Comparison of ENCODE assay signal across 17 cellular contexts in genomic region chr4:159366966-159367365, GRCh38.
DNase-seq lines count a peak whose midpoint lies in the region; ATAC-seq, FAIRE-seq and TF ChIP-seq lines count a peak whose summit lies in the region.
"Had no signal": no experiment of that assay in that cellular context is flagged by ENCODE, and none has a peak within 500 bp of the region (broad histone marks: within the 10 kb centered on the region; RNA-seq: fewer than 3 reads in every experiment).

No MANE protein-coding gene starts in this region.

- no peaks in the 10 kb centered on the region; a peak in 1 of 5 replicates for H3K4me1 ChIP-seq in K562 (replicated peaks in 1 of 2; ENCODE audit: control insufficient read depth in 2 of 2, insufficient read depth in 2 of 2, low read length in 2 of 2)
- H3K4me1 ChIP-seq: BE2C had no signal

- intact Hi-C loops in K562 (cut with micrococcal nuclease) = no loop called here

- H3K9ac ChIP-seq in K562 (ENCODE audit: insufficient read depth in 1 of 2, low read depth in 2 of 2, low read length in 2 of 2) = no peak overlapping the region
- H3K9ac ChIP-seq: KMS-11 had no signal

- no peak overlapping the region for H2AFZ ChIP-seq in K562 (ENCODE audit: low read depth, low read length)
- H2AFZ ChIP-seq: PC-9 had no signal

- no peak overlapping the region for H3K4me3 ChIP-seq in K562
- H3K4me3 ChIP-seq: PC-9 had no signal

- H3K9me1 ChIP-seq in K562 (ENCODE audit: control insufficient read depth, insufficient read depth, low read length) = no peaks in the 10 kb centered on the region

- H3K36me3 Mint-ChIP-seq in stimulated activated memory B cell treated with anti-CD40 and anti-IgM and Interleukin-4, amounts not matched to agents 10 μg/mL and 1 μg/mL and 100 μg/mL, for 72 hours = no peaks in the 10 kb centered on the region

- TF ChIP-seq EP300 in K562 (IDR thresholded peaks at IDR 0.05; ENCODE audit: low read length) = no peak

- WGBS in K562 (ENCODE audit: insufficient coverage, low coverage, missing lambda C conversion rate) = 0% methylated on average over 4 of the region's 4 CpGs

- peaks cover 14% of the 10 kb centered on the region for H3K4me1 Mint-ChIP-seq in stimulated activated memory B cell treated with anti-CD40 and anti-IgM and Interleukin-4, amounts not matched to agents 10 μg/mL and 1 μg/mL and 100 μg/mL, for 72 hours

- peaks cover 3 to 13% of the 10 kb centered on the region in 2 experiments; a peak in 3 of 5 replicates for H3K27me3 ChIP-seq in K562 (ENCODE audit: control insufficient read depth in 2 of 2, insufficient read depth in 2 of 2, low read length in 2 of 2)
- H3K27me3 ChIP-seq: adrenal gland, BE2C had no signal

- no peak for FAIRE-seq in K562 (lab: Jason Lieb, UNC)
- FAIRE-seq: kidney had no signal

- no peak overlapping the region for H3K27ac ChIP-seq in K562 (ENCODE audit: extremely low read depth, low read depth, low read length)
- H3K27ac ChIP-seq: adrenal gland, KMS-11, PC-9, VCaP had no signal

- BruUV-seq in K562 (replicated peaks; lab: Mats Ljungman, UMichigan) = no TSS peak

- DNase-seq in DMS114 treated with DMSO at 0.1 percent for 48 hours (lab: John Stamatoyannopoulos, UW; ENCODE audit: unreplicated experiment) = peak; percentile 55
- DNase-seq in LoVo (ENCODE audit: low spot score) = peak; percentile 27
- DNase-seq in K562 (ENCODE audit: extremely low read depth in 1 of 4, low spot score in 3 of 4) = peak in 1 of 4 experiments; percentile 11
- DNase-seq in lung microvascular endothelial cell (ENCODE audit: low read depth in 2 of 2) = peak; percentile 35 to 62
- no peak for DNase-seq in D341Med (ENCODE audit: low spot score)
- no peak for DNase-seq in NOMO-1 treated with dmso at 0.1 percent for 144 hours (lab: John Stamatoyannopoulos, UW; ENCODE audit: unreplicated experiment)
- DNase-seq: activated CD8-positive, alpha-beta memory T cell treated with anti-CD3 and anti-CD28 coated beads for 24 hours; BE2C; erythroblast; kidney; NCI-H510A treated with DMSO at 0.1 percent for 48 hours had no signal

- no peak overlapping the region for H3K4me3 Mint-ChIP-seq in stimulated activated memory B cell treated with anti-CD40 and anti-IgM and Interleukin-4, amounts not matched to agents 10 μg/mL and 1 μg/mL and 100 μg/mL, for 72 hours

- no peak overlapping the region for H3K4me2 ChIP-seq in K562 (ENCODE audit: insufficient read depth, low read length)
- H3K4me2 ChIP-seq: KMS-11, PC-9 had no signal

- no peaks in the 10 kb centered on the region for H4K20me1 ChIP-seq in K562 (replicated peaks; ENCODE audit: control insufficient read depth, insufficient read depth, low read length)

- H3K27ac Mint-ChIP-seq in stimulated activated memory B cell treated with anti-CD40 and anti-IgM and Interleukin-4, amounts not matched to agents 10 μg/mL and 1 μg/mL and 100 μg/mL, for 72 hours = no peak overlapping the region

- no peaks in the 10 kb centered on the region for H3K36me3 ChIP-seq in K562 (ENCODE audit: control insufficient read depth, insufficient read depth, low read length)
- H3K36me3 ChIP-seq: adrenal gland had no signal

- CTCF ChIA-PET in K562 (lab: Yijun Ruan, JAX; ENCODE audit: low intra/inter-chr PET ratio) = no interaction called here

- no peaks in the 10 kb centered on the region for H3K79me2 ChIP-seq in K562 (ENCODE audit: control insufficient read depth, insufficient read depth, low read length)

- no peak for TF ChIP-seq CTCF in K562 (IDR thresholded peaks at IDR 0.05 in 2 of 3, conservative IDR thresholded peaks at IDR 0.05 in 1 of 3; ENCODE audit: insufficient read depth in 2 of 3, low read depth in 1 of 3, low read length in 3 of 3)

- in situ Hi-C loops in K562 (cut with MboI) = no loop called here

- no peaks in the 10 kb centered on the region for H3K9me3 ChIP-seq in K562 (replicated peaks; ENCODE audit: control insufficient read depth, insufficient read depth, low read depth, low read length)
- H3K9me3 ChIP-seq: adrenal gland, BE2C had no signal

- TF ChIP-seq POLR2A in K562 (conservative IDR thresholded peaks at IDR 0.05) = no peak

- H3K9me3 Mint-ChIP-seq in stimulated activated memory B cell treated with anti-CD40 and anti-IgM and Interleukin-4, amounts not matched to agents 10 μg/mL and 1 μg/mL and 100 μg/mL, for 72 hours = no peaks in the 10 kb centered on the region

- peaks cover 29% of the 10 kb centered on the region for H3K27me3 Mint-ChIP-seq in stimulated activated memory B cell treated with anti-CD40 and anti-IgM and Interleukin-4, amounts not matched to agents 10 μg/mL and 1 μg/mL and 100 μg/mL, for 72 hours

- TF ChIP-seq RAD21 in K562 (CRISPR knock-in tag; conservative IDR thresholded peaks at IDR 0.05 in 1 of 2, IDR thresholded peaks at IDR 0.05 in 1 of 2) = no peak

- POLR2A ChIA-PET in K562 (lab: Yijun Ruan, JAX) = no interaction called here

- 0 out of 3 replicates have a peak, but pooled peaks have one; percentile 29 for ATAC-seq in K562
- no peak for ATAC-seq in stimulated activated memory B cell treated with anti-CD40 and anti-IgM and Interleukin-4, amounts not matched to agents 10 μg/mL and 1 μg/mL and 100 μg/mL, for 72 hours
- ATAC-seq in GM18511 (IDR thresholded peaks at IDR 0.05; ENCODE audit: unreplicated experiment) = no peak

TF ChIP-seq in K562, 482 proteins besides CTCF, POLR2A, EP300 and RAD21:
- TF ChIP-seq ZNF644 (tag; IDR thresholded peaks at IDR 0.05; ENCODE audit: low read depth) = no peak
- TF ChIP-seq PBX2 (CRISPR knock-in tag; IDR thresholded peaks at IDR 0.05; ENCODE audit: low read depth) = no peak
- TF ChIP-seq PBX2 (tag; conservative IDR thresholded peaks at IDR 0.05; ENCODE audit: low read depth) = peak; percentile 47; the same call in 1 of the 2 replicates
- TF ChIP-seq MYBL2 (IDR thresholded peaks at IDR 0.05; ENCODE audit: low read depth) = no peak
- no peak for TF ChIP-seq MYBL2 (CRISPR knock-in tag; IDR thresholded peaks at IDR 0.05; ENCODE audit: borderline replicate concordance)
- TF ChIP-seq NBN (IDR thresholded peaks at IDR 0.05; ENCODE audit: low read depth) = no peak
- TF ChIP-seq MEF2D (tag; conservative IDR thresholded peaks at IDR 0.05; ENCODE audit: low read depth) = no peak
- TF ChIP-seq ZNF507 (tag; conservative IDR thresholded peaks at IDR 0.05) = no peak
- TF ChIP-seq MEIS2 (IDR thresholded peaks at IDR 0.05; ENCODE audit: partially characterized antibody) = peak; percentile 45
- no peak for TF ChIP-seq ZNF592 (IDR thresholded peaks at IDR 0.05)
- TF ChIP-seq ZNF551 (CRISPR knock-in tag; IDR thresholded peaks at IDR 0.05) = no peak

Comparison
In these comparisons a context has a peak if more than half of its experiments do, and no peak if none do; other contexts are left out.
1. DNase-seq: peak in DMS114 treated with DMSO at 0.1 percent for 48 hours (single experiment), LoVo (single experiment) and lung microvascular endothelial cell (2 of 2); none in D341Med (single experiment) and NOMO-1 treated with dmso at 0.1 percent for 144 hours (single experiment).